Comparison of ENCODE assay signal across 8 cellular contexts in the genomic region with DNA sequence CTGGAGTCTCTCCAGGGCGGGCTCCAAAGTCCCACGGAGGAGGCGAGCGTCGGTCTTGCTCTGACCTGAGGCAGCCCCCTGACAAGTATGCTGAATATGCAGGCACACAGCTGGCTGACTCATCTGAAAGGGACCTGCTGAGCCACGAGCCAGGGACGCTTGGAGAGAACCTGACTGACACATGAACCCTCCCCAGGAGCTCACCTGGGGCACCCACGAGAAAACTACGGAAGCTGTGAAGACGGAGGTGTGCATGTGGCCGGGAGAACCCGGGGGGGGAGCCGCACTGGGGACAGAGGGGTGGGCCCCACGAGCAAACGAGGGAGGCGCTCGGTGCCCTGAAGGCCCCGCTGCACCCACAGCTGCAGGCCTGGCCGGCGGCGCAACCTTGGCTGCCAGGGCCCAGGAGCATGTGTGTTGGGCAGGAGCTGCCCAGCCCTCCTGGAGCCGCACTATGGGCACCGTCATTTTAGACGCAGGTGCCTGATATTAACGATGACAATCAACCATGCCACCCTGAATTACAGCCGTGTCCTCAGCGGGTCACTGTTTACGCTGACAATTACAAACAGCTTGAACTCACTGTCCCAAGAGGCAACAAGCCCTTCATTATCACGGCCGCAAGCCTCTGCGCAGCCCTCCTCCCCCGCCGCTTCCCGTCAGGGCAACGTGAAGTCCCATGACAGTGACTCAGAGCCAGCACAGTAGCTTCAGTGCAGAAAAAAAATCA.
DNase-seq lines count a peak whose midpoint lies in the region; ATAC-seq and TF ChIP-seq lines count a peak whose summit lies in the region.

No MANE protein-coding gene starts in this region.

- no peaks in the 10 kb centered on the region for H3K27me3 ChIP-seq in dorsolateral prefrontal cortex
- no peaks in the 10 kb centered on the region for H3K27me3 ChIP-seq in testis

- no peak for ATAC-seq in GM19455 (IDR thresholded peaks at IDR 0.05; ENCODE audit: unreplicated experiment)

- intact Hi-C loops in dorsolateral prefrontal cortex (cut with DNase I) (loop anchor here (2.0 to 5.0 kb wide), 2 partner anchors 38 to 64 kb away; a partner anchor contains a TSS), lower leg skin (cut with DNase I; ENCODE audit: low total_unique reads) (no loop called here), testis (cut with DNase I; ENCODE audit: low total_unique reads) (no loop called here)

- TF ChIP-seq POLR2A in lower leg skin (IDR thresholded peaks at IDR 0.05) (no peak), testis (IDR thresholded peaks at IDR 0.05) (no peak)

- 63 to 65% methylated on average over 28 to 34 of the region's 35 CpGs for WGBS in lower leg skin, 2 donors
- WGBS in testis, 2 donors = 18 to 45% methylated on average over 12 to 30 of the region's 35 CpGs

- peaks cover 24% of the 10 kb centered on the region for H3K4me1 ChIP-seq in testis

- DNase-seq in COLO668 (lab: John Stamatoyannopoulos, UW; ENCODE audit: unreplicated experiment) (peak; percentile 74), NCI-H2227 treated with DMSO at 0.1 percent for 48 hours (lab: John Stamatoyannopoulos, UW) (peak; percentile 10), dorsolateral prefrontal cortex (peak; percentile 69 to 95 (median 94)), lower leg skin (ENCODE audit: low spot score in 2 of 2) (peak; percentile 68 to 93), testis (peak; percentile 93), NOMO-1 treated with dmso at 0.1 percent for 144 hours (lab: John Stamatoyannopoulos, UW; ENCODE audit: unreplicated experiment) (no peak)
- DNase-seq in activated effector memory CD4-positive, alpha-beta T cell treated with Interleukin-2 at 50 U/mL for 16 hours = no peak

- peak overlapping the region in 57 of 59 donors; percentile 6 to 68 (median 40) for H3K4me3 ChIP-seq in dorsolateral prefrontal cortex
- no peak overlapping the region for H3K4me3 ChIP-seq in lower leg skin (ENCODE audit: low read depth, poor library complexity, severe bottlenecking)
- no peak overlapping the region for H3K4me3 ChIP-seq in testis

- H3K27ac ChIP-seq in dorsolateral prefrontal cortex (peak overlapping the region; percentile 83 to 100 (median 99)), testis (peak overlapping the region; percentile 88 to 92)

- peak in 9 of 56 donors; percentile 4 to 30 (median 15) for TF ChIP-seq CTCF in dorsolateral prefrontal cortex (IDR thresholded peaks at IDR 0.05 in 54 of 56, conservative IDR thresholded peaks at IDR 0.05 in 2 of 56; ENCODE audit: low read depth in 1 of 56, partially characterized antibody in 56 of 56)
- TF ChIP-seq CTCF in lower leg skin (IDR thresholded peaks at IDR 0.05) = no peak
- TF ChIP-seq CTCF in testis (IDR thresholded peaks at IDR 0.05) = no peak

- no peaks in the 10 kb centered on the region for H3K9me3 ChIP-seq in testis

- no peaks in the 10 kb centered on the region for H3K36me3 ChIP-seq in testis (ENCODE audit: low read depth, missing control alignments)

Comparison
In these comparisons a context has a peak if more than half of its experiments do, and no peak if none do; other contexts are left out.
1. DNase-seq: peak in COLO668 (single experiment), NCI-H2227 treated with DMSO at 0.1 percent for 48 hours (single experiment), dorsolateral prefrontal cortex (10 of 10), lower leg skin (2 of 2) and testis (single experiment); none in NOMO-1 treated with dmso at 0.1 percent for 144 hours (single experiment) and activated effector memory CD4-positive, alpha-beta T cell treated with Interleukin-2 at 50 U/mL for 16 hours (single experiment).
2. H3K4me3 ChIP-seq: peak in dorsolateral prefrontal cortex (57 of 59); none in lower leg skin (single experiment) and testis (0 of 2).
3. intact Hi-C loops: an anchor here in dorsolateral prefrontal cortex (2.0 to 5.0 kb wide); none called in lower leg skin and testis.